In the genomic region with DNA sequence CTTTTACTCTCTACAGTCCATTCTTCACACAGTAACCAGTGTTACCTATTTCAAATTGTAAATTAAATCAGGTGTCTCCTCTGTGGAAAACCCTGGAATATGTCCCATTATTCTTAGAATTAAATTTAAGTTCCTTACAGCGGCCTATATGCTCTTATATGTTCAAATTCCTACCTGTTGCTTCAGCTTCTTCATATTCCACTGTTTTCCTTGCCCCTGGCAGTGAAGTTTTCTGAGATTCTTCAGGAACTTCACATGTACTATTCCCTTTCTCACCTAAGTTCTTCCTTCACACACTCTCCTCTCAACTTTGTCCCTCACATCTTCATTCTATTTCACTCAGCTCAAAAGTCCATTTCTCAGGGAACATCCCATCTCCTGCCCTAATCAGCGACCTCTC, we compare ENCODE assay signal across 1 cellular context.
TF ChIP-seq lines count a peak whose summit lies in the region.

No MANE protein-coding gene starts in this region.

TF ChIP-seq in HEK293, 187 proteins besides CTCF, POLR2A, EP300 and RAD21 (continued from another document):
- TF ChIP-seq, protein P1, sequence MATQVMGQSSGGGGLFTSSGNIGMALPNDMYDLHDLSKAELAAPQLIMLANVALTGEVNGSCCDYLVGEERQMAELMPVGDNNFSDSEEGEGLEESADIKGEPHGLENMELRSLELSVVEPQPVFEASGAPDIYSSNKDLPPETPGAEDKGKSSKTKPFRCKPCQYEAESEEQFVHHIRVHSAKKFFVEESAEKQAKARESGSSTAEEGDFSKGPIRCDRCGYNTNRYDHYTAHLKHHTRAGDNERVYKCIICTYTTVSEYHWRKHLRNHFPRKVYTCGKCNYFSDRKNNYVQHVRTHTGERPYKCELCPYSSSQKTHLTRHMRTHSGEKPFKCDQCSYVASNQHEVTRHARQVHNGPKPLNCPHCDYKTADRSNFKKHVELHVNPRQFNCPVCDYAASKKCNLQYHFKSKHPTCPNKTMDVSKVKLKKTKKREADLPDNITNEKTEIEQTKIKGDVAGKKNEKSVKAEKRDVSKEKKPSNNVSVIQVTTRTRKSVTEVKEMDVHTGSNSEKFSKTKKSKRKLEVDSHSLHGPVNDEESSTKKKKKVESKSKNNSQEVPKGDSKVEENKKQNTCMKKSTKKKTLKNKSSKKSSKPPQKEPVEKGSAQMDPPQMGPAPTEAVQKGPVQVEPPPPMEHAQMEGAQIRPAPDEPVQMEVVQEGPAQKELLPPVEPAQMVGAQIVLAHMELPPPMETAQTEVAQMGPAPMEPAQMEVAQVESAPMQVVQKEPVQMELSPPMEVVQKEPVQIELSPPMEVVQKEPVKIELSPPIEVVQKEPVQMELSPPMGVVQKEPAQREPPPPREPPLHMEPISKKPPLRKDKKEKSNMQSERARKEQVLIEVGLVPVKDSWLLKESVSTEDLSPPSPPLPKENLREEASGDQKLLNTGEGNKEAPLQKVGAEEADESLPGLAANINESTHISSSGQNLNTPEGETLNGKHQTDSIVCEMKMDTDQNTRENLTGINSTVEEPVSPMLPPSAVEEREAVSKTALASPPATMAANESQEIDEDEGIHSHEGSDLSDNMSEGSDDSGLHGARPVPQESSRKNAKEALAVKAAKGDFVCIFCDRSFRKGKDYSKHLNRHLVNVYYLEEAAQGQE (tag by site-specific recombination; IDR thresholded peaks at IDR 0.05), result no peak
- TF ChIP-seq ZNF248 (tag by site-specific recombination; IDR thresholded peaks at IDR 0.05) (no peak), ZNF350 (tag by site-specific recombination; IDR thresholded peaks at IDR 0.05) (no peak), ZNF837 (tag by site-specific recombination; IDR thresholded peaks at IDR 0.05) (no peak), SCRT2 (tag by site-specific recombination; IDR thresholded peaks at IDR 0.05) (peak; percentile 80), SALL2 (tag by site-specific recombination; IDR thresholded peaks at IDR 0.05; ENCODE audit: borderline replicate concordance) (no peak)
